In genomic region chr6:155782320-155782730, GRCh38 we compare ENCODE assay signal across 9 cellular contexts.
DNase-seq lines count a peak whose midpoint lies in the region; ATAC-seq and TF ChIP-seq lines count a peak whose summit lies in the region.
"Had no signal": no experiment of that assay in that cellular context is flagged by ENCODE, and none has a peak within 500 bp of the region (broad histone marks: within the 10 kb centered on the region; RNA-seq: fewer than 3 reads in every experiment).

No MANE protein-coding gene starts in this region.

- H2BK120ac ChIP-seq in IMR-90 (ENCODE audit: low read depth, low read length) (peak overlapping the region; percentile 98), mesenchymal stem cell (ENCODE audit: low read depth, low read length) (no peak overlapping the region)

- H2BK20ac ChIP-seq in IMR-90 (ENCODE audit: low read depth, low read length), result peak overlapping the region; percentile 98

- no peaks in the 10 kb centered on the region for H3K79me2 ChIP-seq in mammary epithelial cell (ENCODE audit: insufficient read depth, low read length)

- peak overlapping the region; percentile 100; the same call in 1 of the 2 replicates for H2AK5ac ChIP-seq in IMR-90 (ENCODE audit: low read depth, low read length)
- no peak overlapping the region for H2AK5ac ChIP-seq in mesenchymal stem cell (ENCODE audit: low read length, severe bottlenecking)

- H2AK9ac ChIP-seq in IMR-90 (replicated peaks; ENCODE audit: low read depth, low read length, poor library complexity), result peak overlapping the region; percentile 7

- H3K14ac ChIP-seq in IMR-90 (replicated peaks; ENCODE audit: low read depth, low read length), result peak overlapping the region; percentile 99
- no peak overlapping the region for H3K14ac ChIP-seq in mesenchymal stem cell (ENCODE audit: low read length in 2 of 2)

- intact Hi-C loops in IMR-90 (cut with micrococcal nuclease) (loop anchor here (1.0 to 5.0 kb wide), 3 partner anchors 252 to 995 kb away; partner anchors contain the start of gene ARID1B), mammary epithelial cell (cut with micrococcal nuclease) (no loop called here), spleen (cut with DNase I; ENCODE audit: low total_unique reads) (no loop called here)

- peak; percentile 18; the same call in 1 of the 2 replicates for TF ChIP-seq RAD21 in IMR-90 (IDR thresholded peaks at IDR 0.05; ENCODE audit: low read length)

- CTCF ChIA-PET in IMR-90 (lab: Yijun Ruan, JAX) (no interaction called here), mammary epithelial cell (lab: Charles Lee; ENCODE audit: low non-redundant PET) (no interaction called here)

- H4K5ac ChIP-seq in IMR-90 (ENCODE audit: low read depth, low read length), result peak overlapping the region; percentile 98

- H3K4ac ChIP-seq in IMR-90 (ENCODE audit: low read depth, low read length) (peak overlapping the region; percentile 89), mesenchymal stem cell (ENCODE audit: low read depth in 1 of 2, low read length in 2 of 2) (no peak overlapping the region)

- H3K4me3 ChIP-seq in IMR-90 (ENCODE audit: insufficient read depth, low read depth, low read length), result no peak overlapping the region
- H3K4me3 ChIP-seq in mammary epithelial cell (replicated peaks in 1 of 3; ENCODE audit: insufficient read depth in 1 of 3, low read depth in 2 of 3, low read length in 3 of 3), result no peak overlapping the region
- H3K4me3 ChIP-seq in mesenchymal stem cell (ENCODE audit: insufficient read depth in 1 of 2, low read depth in 1 of 2, low read length in 2 of 2), result no peak overlapping the region
- no peak overlapping the region for H3K4me3 ChIP-seq in spleen

- H4K8ac ChIP-seq in IMR-90 (ENCODE audit: low read depth in 2 of 2, low read length in 2 of 2) (peak overlapping the region; percentile 93 to 97), mesenchymal stem cell (ENCODE audit: low read length) (no peak overlapping the region)

- ATAC-seq in IMR-90 (ENCODE audit: low read depth), result peak; percentile 85

- H2BK5ac ChIP-seq in IMR-90 (ENCODE audit: low read depth, low read length, poor library complexity, severe bottlenecking) (peak overlapping the region; percentile 100), mesenchymal stem cell (ENCODE audit: low read depth, low read length, poor library complexity, severe bottlenecking) (peak overlapping the region; percentile 67)

- peak overlapping the region; percentile 88 for H3K4me2 ChIP-seq in IMR-90 (ENCODE audit: low read depth, low read length)
- H3K4me2 ChIP-seq in mammary epithelial cell (ENCODE audit: insufficient read depth, low read depth, low read length), result peak overlapping the region; percentile 55
- no peak overlapping the region for H3K4me2 ChIP-seq in mesenchymal stem cell (ENCODE audit: low read length, poor library complexity, severe bottlenecking)

- DNase-seq in AG20443 (ENCODE audit: low spot score) (peak; percentile 57), IMR-90 (peak; percentile 99), mammary epithelial cell (peak; percentile 97), mesenchymal stem cell (peak; percentile 81), spleen (no peak), NCI-H128 (lab: John Stamatoyannopoulos, UW; ENCODE audit: unreplicated experiment) (no peak)
- DNase-seq in activated effector memory CD4-positive, alpha-beta T cell treated with anti-CD3 and anti-CD28 coated beads, Interleukin-2, amount 50 U/mL, for 16 hours, result no peak
- no peak for DNase-seq in stimulated activated CD4-positive, alpha-beta T cell treated with anti-CD3 and anti-CD28 coated beads, Interleukin-12 subunit alpha, Interleukin-12 subunit beta, amount 100 ng/mL, for 4 hours
- DNase-seq: activated T-cell treated with anti-CD3 and anti-CD28 coated beads, Interleukin-2, amount 50 U/mL, for 24 hours had no signal

- H3K27me3 ChIP-seq in IMR-90 (ENCODE audit: control insufficient read depth, insufficient read depth, low read length) (no peaks in the 10 kb centered on the region), mammary epithelial cell (ENCODE audit: insufficient read depth, low read length) (no peaks in the 10 kb centered on the region), mesenchymal stem cell (ENCODE audit: control insufficient read depth in 1 of 2, insufficient read depth in 1 of 2, low read length in 2 of 2) (no peaks in the 10 kb centered on the region), spleen (replicated peaks in 1 of 7) (no peaks in the 10 kb centered on the region)

- BruUV-seq in IMR-90 (replicated peaks; lab: Mats Ljungman, UMichigan) (no TSS peak), mammary epithelial cell (replicated peaks; lab: Mats Ljungman, UMichigan) (no TSS peak)

- TF ChIP-seq CTCF in IMR-90 (conservative IDR thresholded peaks at IDR 0.05; ENCODE audit: low read depth, low read length) (no peak), mammary epithelial cell (conservative IDR thresholded peaks at IDR 0.05 in 1 of 2, IDR thresholded peaks at IDR 0.05 in 1 of 2; ENCODE audit: extremely low read depth in 1 of 2, insufficient read depth in 1 of 2, low read depth in 1 of 2, low read length in 2 of 2) (no peak), spleen (IDR thresholded peaks at IDR 0.05 in 8 of 11, conservative IDR thresholded peaks at IDR 0.05 in 3 of 11) (no peak)

- H3K79me1 ChIP-seq in IMR-90 (ENCODE audit: low read depth in 1 of 2, low read length in 2 of 2) (no peaks in the 10 kb centered on the region), mesenchymal stem cell (replicated peaks; ENCODE audit: low read length, poor library complexity, severe bottlenecking) (no peaks in the 10 kb centered on the region)

- H3K23ac ChIP-seq in IMR-90 (ENCODE audit: low read depth, low read length) (peak overlapping the region; percentile 97), mesenchymal stem cell (ENCODE audit: low read length in 2 of 2) (no peak overlapping the region)

- peak overlapping the region; percentile 99 for H3K56ac ChIP-seq in IMR-90 (ENCODE audit: extremely low read depth, insufficient read depth, low read length)

- dilution Hi-C loops in IMR-90 (cut with HindIII; ENCODE audit: low sequenced_read_pairs, unreplicated experiment), result no loop called here
- dilution Hi-C loops in mammary epithelial cell (cut with HindIII; ENCODE audit: low sequenced_read_pairs), result no loop called here

- peaks cover 2% of the 10 kb centered on the region; the same call in 1 of the 2 replicates for H3K9me1 ChIP-seq in IMR-90 (ENCODE audit: insufficient read depth, low read length)

- H3K36me3 ChIP-seq in IMR-90 (ENCODE audit: control insufficient read depth, insufficient read depth, low read length), result no peaks in the 10 kb centered on the region
- H3K36me3 ChIP-seq in mammary epithelial cell (ENCODE audit: insufficient read depth, low read length), result no peaks in the 10 kb centered on the region
- no peaks in the 10 kb centered on the region for H3K36me3 ChIP-seq in mesenchymal stem cell (ENCODE audit: control insufficient read depth in 1 of 2, insufficient read depth in 2 of 2, low read depth in 1 of 2, low read length in 2 of 2)
- no peaks in the 10 kb centered on the region for H3K36me3 ChIP-seq in spleen

- H4K91ac ChIP-seq in IMR-90 (ENCODE audit: insufficient read depth, low read depth, low read length) (peak overlapping the region; percentile 97), mesenchymal stem cell (ENCODE audit: low read length) (no peak overlapping the region)

- TF ChIP-seq POLR2A in IMR-90 (IDR thresholded peaks at IDR 0.05; ENCODE audit: low read depth, low read length) (peak; percentile 75), spleen (IDR thresholded peaks at IDR 0.05) (no peak)

- H3K27ac ChIP-seq in IMR-90 (ENCODE audit: insufficient read depth, low read length) (peak overlapping the region; percentile 88), mammary epithelial cell (ENCODE audit: insufficient read depth, low read depth, low read length) (peak overlapping the region; percentile 89), mesenchymal stem cell (ENCODE audit: low read length, poor library complexity, severe bottlenecking) (peak overlapping the region; percentile 95), spleen (no peak overlapping the region)

- H3K9ac ChIP-seq in IMR-90 (ENCODE audit: low read depth, low read length) (peak overlapping the region; percentile 89), mammary epithelial cell (ENCODE audit: insufficient read depth, low read length) (peak overlapping the region; percentile 2), mesenchymal stem cell (ENCODE audit: low read length) (peak overlapping the region; percentile 90)

- peaks cover 18% of the 10 kb centered on the region for H3K4me1 ChIP-seq in IMR-90 (ENCODE audit: control insufficient read depth, insufficient read depth, low read length)
- peaks cover 21% of the 10 kb centered on the region for H3K4me1 ChIP-seq in mammary epithelial cell (ENCODE audit: insufficient read depth, low read length)
- H3K4me1 ChIP-seq in mesenchymal stem cell (ENCODE audit: control insufficient read depth, insufficient read depth, low read depth, low read length), result no peaks in the 10 kb centered on the region
- no peaks in the 10 kb centered on the region for H3K4me1 ChIP-seq in spleen

- H3K9me3 ChIP-seq in IMR-90 (ENCODE audit: control insufficient read depth, insufficient read depth, low read length) (no peaks in the 10 kb centered on the region), mammary epithelial cell (replicated peaks; ENCODE audit: insufficient read depth, low read length) (no peaks in the 10 kb centered on the region), mesenchymal stem cell (ENCODE audit: control insufficient read depth, low read length) (no peaks in the 10 kb centered on the region), spleen (peaks cover 0 to 5% (median 0%) of the 10 kb centered on the region in 8 donors)

- POLR2A ChIA-PET in IMR-90 (lab: Charles Lee; ENCODE audit: unreplicated experiment), result no interaction called here

- in situ Hi-C loops in IMR-90 (cut with MboI; ENCODE audit: low sequenced_read_pairs) (no loop called here), mammary epithelial cell (cut with MboI; ENCODE audit: low sequenced_read_pairs in 2 of 2) (no loop called here)

- H2BK12ac ChIP-seq in mesenchymal stem cell (ENCODE audit: low read length in 2 of 2), result no peak overlapping the region

- H3K18ac ChIP-seq in IMR-90 (ENCODE audit: low read depth, low read length), result peak overlapping the region; percentile 100
- H3K18ac ChIP-seq in mesenchymal stem cell (ENCODE audit: low read depth in 1 of 2, low read length in 2 of 2), result peak overlapping the region in 1 of 2 experiments; percentile 21

- no peaks in the 10 kb centered on the region for H4K20me1 ChIP-seq in IMR-90 (ENCODE audit: insufficient read depth, low read length)
- no peaks in the 10 kb centered on the region for H4K20me1 ChIP-seq in mammary epithelial cell (ENCODE audit: insufficient read depth, low read length)

- no peak overlapping the region for H2AFZ ChIP-seq in IMR-90 (replicated peaks; ENCODE audit: low read length, poor library complexity)
- H2AFZ ChIP-seq in mammary epithelial cell (ENCODE audit: low read depth, low read length), result peak overlapping the region; percentile 75
- no peak overlapping the region for H2AFZ ChIP-seq in mesenchymal stem cell (ENCODE audit: low read depth, low read length)

- H2BK15ac ChIP-seq in IMR-90 (ENCODE audit: low read depth, low read length), result peak overlapping the region; percentile 98; the same call in 2 of the 3 replicates
- no peak overlapping the region for H2BK15ac ChIP-seq in mesenchymal stem cell (ENCODE audit: low read depth, poor library complexity, severe bottlenecking)

TF ChIP-seq in IMR-90, 13 proteins besides CTCF, POLR2A, EP300 and RAD21 (continues in another document):
- TF ChIP-seq MAFK (IDR thresholded peaks at IDR 0.05; ENCODE audit: low read depth, low read length), result peak; percentile 82

Comparison
In these comparisons a context has a peak if more than half of its experiments do, and no peak if none do; other contexts are left out.
1. DNase-seq: peak in AG20443 (single experiment), IMR-90 (single experiment), mammary epithelial cell (single experiment) and mesenchymal stem cell (single experiment); none in spleen (single experiment), activated effector memory CD4-positive, alpha-beta T cell treated with anti-CD3 and anti-CD28 coated beads, Interleukin-2, amount 50 U/mL, for 16 hours (single experiment), NCI-H128 (single experiment) and stimulated activated CD4-positive, alpha-beta T cell treated with anti-CD3 and anti-CD28 coated beads, Interleukin-12 subunit alpha, Interleukin-12 subunit beta, amount 100 ng/mL, for 4 hours (single experiment).
2. H3K27ac ChIP-seq: peak in IMR-90 (single experiment), mammary epithelial cell (single experiment) and mesenchymal stem cell (single experiment); none in spleen (0 of 8).
3. H3K9ac ChIP-seq: peak in every context shown above with its lines; median percentile 90 in mesenchymal stem cell; 89 in IMR-90; 2 in mammary epithelial cell.